Comparison of ENCODE assay signal across 2 cellular contexts in genomic region chr9:126128494-126129142, GRCh38.
TF ChIP-seq lines count a peak whose summit lies in the region.

No MANE protein-coding gene starts in this region.

TF ChIP-seq in SK-N-SH, 30 proteins besides CTCF, POLR2A, EP300 and RAD21 (continued from another document):
- TF ChIP-seq IRF3 (IDR thresholded peaks at IDR 0.05; ENCODE audit: low read depth, low read length) (no peak), RCOR1 (IDR thresholded peaks at IDR 0.05; ENCODE audit: low read length) (no peak), TEAD4 (IDR thresholded peaks at IDR 0.05; ENCODE audit: borderline replicate concordance, insufficient read depth) (no peak), POLR2AphosphoS5 (IDR thresholded peaks at IDR 0.05; ENCODE audit: low read depth, low read length) (no peak), GATA2 (CRISPR knock-in tag; IDR thresholded peaks at IDR 0.05) (no peak), CHD2 (IDR thresholded peaks at IDR 0.05; ENCODE audit: low read length, partially characterized antibody) (no peak), NFIC (IDR thresholded peaks at IDR 0.05; ENCODE audit: borderline replicate concordance) (no peak), TCF12 (IDR thresholded peaks at IDR 0.05) (no peak), FOSL2 (IDR thresholded peaks at IDR 0.05; ENCODE audit: borderline replicate concordance, low read depth) (no peak), RFX5 (IDR thresholded peaks at IDR 0.05; ENCODE audit: low read length) (no peak), FOXM1 (IDR thresholded peaks at IDR 0.05; ENCODE audit: low read depth) (no peak), ELF1 (IDR thresholded peaks at IDR 0.05) (no peak), TAF1 (IDR thresholded peaks at IDR 0.05; ENCODE audit: borderline replicate concordance, low read depth, low read length) (no peak)

TF ChIP-seq in SK-N-SH treated with all-trans-retinoic acid at 6 μM for 48 hours, 23 proteins besides CTCF, POLR2A, EP300 and RAD21 (continued from another document):
- TF ChIP-seq CREB5 (CRISPR knock-in tag; IDR thresholded peaks at IDR 0.05; ENCODE audit: low read depth) (no peak), ARNTL (CRISPR knock-in tag; IDR thresholded peaks at IDR 0.05; ENCODE audit: borderline replicate concordance, low read depth) (no peak)
